ENCODE assay signal across 2 cellular contexts in the genomic region with DNA sequence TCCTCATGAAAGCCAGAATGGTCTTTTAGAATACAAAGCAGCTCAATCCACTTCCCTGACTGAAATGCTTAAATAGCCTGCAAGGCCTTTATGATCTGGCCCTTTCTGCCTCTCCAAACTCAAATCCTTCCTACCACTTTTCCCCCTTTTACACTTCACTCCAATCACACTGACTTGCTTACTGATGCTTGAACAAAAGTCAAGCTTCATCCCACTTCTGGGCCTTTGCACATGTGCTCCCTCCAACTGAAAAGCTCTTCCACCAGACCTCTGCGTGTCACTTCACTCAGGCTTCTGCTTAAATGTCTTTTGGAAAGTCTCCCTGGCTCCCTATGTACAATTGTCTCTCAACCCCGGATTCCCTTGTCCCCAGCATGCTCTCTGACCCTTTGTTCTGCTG.
TF ChIP-seq lines count a peak whose summit lies in the region.

No MANE protein-coding gene starts in this region.

TF ChIP-seq in HepG2, 621 proteins besides CTCF, POLR2A, EP300 and RAD21:
- TF ChIP-seq KLF16 (CRISPR knock-in tag; IDR thresholded peaks at IDR 0.05) (no peak), POLR2G (IDR thresholded peaks at IDR 0.05; ENCODE audit: low read depth, low read length) (peak; percentile 31; the same call in 1 of the 2 replicates)
- TF ChIP-seq, protein P1, sequence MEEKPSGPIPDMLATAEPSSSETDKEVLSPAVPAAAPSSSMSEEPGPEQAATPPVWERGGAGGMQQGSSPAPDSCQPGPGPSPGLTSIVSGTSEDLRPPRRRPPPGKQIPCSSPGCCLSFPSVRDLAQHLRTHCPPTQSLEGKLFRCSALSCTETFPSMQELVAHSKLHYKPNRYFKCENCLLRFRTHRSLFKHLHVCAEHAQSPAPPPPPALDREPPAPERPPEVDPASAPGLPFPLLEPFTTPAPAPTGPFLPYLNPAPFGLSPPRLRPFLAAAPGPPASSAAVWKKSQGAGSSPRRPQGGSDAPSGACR (CRISPR knock-in tag; IDR thresholded peaks at IDR 0.05), result no peak

TF ChIP-seq in SK-N-SH, 30 proteins besides CTCF, POLR2A, EP300 and RAD21:
- TF ChIP-seq GABPA (IDR thresholded peaks at IDR 0.05; ENCODE audit: low read depth), result no peak
- TF ChIP-seq FOXM1 (IDR thresholded peaks at IDR 0.05; ENCODE audit: low read depth), result no peak
- TF ChIP-seq, protein P2, sequence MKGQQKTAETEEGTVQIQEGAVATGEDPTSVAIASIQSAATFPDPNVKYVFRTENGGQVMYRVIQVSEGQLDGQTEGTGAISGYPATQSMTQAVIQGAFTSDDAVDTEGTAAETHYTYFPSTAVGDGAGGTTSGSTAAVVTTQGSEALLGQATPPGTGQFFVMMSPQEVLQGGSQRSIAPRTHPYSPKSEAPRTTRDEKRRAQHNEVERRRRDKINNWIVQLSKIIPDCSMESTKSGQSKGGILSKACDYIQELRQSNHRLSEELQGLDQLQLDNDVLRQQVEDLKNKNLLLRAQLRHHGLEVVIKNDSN (IDR thresholded peaks at IDR 0.05; ENCODE audit: borderline replicate concordance, low read depth), result no peak
